ENCODE assay signal across 1 cellular context in the genomic region with DNA sequence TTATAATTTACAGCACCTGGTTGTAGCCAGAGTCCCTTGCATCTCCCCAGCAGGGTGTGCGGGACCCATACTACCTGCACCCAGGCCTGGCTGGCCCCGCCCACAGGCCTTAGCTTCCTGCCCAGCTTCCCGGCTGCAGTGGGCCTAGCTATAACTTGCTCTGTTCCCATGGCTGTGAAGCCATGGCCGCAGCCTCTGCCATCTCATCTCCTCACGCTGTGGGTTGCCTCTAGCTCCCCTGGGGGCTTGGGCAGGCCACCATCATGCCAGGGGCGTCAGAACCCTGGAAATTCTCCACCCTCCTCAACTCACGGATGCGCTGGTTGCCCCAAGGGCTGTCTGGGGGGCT.
TF ChIP-seq lines count a peak whose summit lies in the region.

No MANE protein-coding gene starts in this region.

TF ChIP-seq in WTC11, 78 proteins besides CTCF, POLR2A, EP300 and RAD21 (continued from another document):
- no peak for TF ChIP-seq PRRX2 (CRISPR knock-in tag; IDR thresholded peaks at IDR 0.05)
- TF ChIP-seq GTF2I (CRISPR knock-in tag; conservative IDR thresholded peaks at IDR 0.05): no peak
- no peak for TF ChIP-seq NFE2L1 (CRISPR knock-in tag; IDR thresholded peaks at IDR 0.05)
- TF ChIP-seq ZNF423 (CRISPR knock-in tag; IDR thresholded peaks at IDR 0.05): peak; percentile 69
- TF ChIP-seq, protein P1, sequence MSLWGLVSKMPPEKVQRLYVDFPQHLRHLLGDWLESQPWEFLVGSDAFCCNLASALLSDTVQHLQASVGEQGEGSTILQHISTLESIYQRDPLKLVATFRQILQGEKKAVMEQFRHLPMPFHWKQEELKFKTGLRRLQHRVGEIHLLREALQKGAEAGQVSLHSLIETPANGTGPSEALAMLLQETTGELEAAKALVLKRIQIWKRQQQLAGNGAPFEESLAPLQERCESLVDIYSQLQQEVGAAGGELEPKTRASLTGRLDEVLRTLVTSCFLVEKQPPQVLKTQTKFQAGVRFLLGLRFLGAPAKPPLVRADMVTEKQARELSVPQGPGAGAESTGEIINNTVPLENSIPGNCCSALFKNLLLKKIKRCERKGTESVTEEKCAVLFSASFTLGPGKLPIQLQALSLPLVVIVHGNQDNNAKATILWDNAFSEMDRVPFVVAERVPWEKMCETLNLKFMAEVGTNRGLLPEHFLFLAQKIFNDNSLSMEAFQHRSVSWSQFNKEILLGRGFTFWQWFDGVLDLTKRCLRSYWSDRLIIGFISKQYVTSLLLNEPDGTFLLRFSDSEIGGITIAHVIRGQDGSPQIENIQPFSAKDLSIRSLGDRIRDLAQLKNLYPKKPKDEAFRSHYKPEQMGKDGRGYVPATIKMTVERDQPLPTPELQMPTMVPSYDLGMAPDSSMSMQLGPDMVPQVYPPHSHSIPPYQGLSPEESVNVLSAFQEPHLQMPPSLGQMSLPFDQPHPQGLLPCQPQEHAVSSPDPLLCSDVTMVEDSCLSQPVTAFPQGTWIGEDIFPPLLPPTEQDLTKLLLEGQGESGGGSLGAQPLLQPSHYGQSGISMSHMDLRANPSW (CRISPR knock-in tag; conservative IDR thresholded peaks at IDR 0.05; ENCODE audit: low read depth): no peak
- TF ChIP-seq IRF2 (CRISPR knock-in tag; IDR thresholded peaks at IDR 0.05; ENCODE audit: borderline replicate concordance, low read depth): no peak
- TF ChIP-seq SP1 (CRISPR knock-in tag; conservative IDR thresholded peaks at IDR 0.05): 0 out of 2 replicates have a peak, but pooled peaks have one; percentile 32
